Comparison of ENCODE assay signal across 28 cellular contexts in genomic region chr3:159249472-159250131, GRCh38.
"Had no signal": no experiment of that assay in that cellular context is flagged by ENCODE, and none has a peak within 500 bp of the region (broad histone marks: within the 10 kb centered on the region; RNA-seq: fewer than 3 reads in every experiment).

No MANE protein-coding gene starts in this region.

- H3K36me3 ChIP-seq: heart right ventricle, left lung, right atrium auricular region, stomach, thyroid gland, upper lobe of right lung had no signal

- H3K4me3 Mint-ChIP-seq: naive thymus-derived CD4-positive, alpha-beta T cell; natural killer cell treated with Interleukin-12 subunit alpha and Interleukin-12 subunit beta and Interleukin-15 and Interleukin-18, amount 100 ng/mL, for 72 hours; neural crest cell; stimulated activated naive B cell treated with anti-CD40 and anti-IgM and Interleukin-4, amounts not matched to agents 10 μg/mL and 1 μg/mL and 100 μg/mL, for 72 hours had no signal

- H3K27ac Mint-ChIP-seq: naive thymus-derived CD4-positive, alpha-beta T cell; natural killer cell treated with Interleukin-12 subunit alpha and Interleukin-12 subunit beta and Interleukin-15 and Interleukin-18, amount 100 ng/mL, for 72 hours; stimulated activated naive B cell treated with anti-CD40 and anti-IgM and Interleukin-4, amounts not matched to agents 10 μg/mL and 1 μg/mL and 100 μg/mL, for 72 hours had no signal

- H3K9me3 ChIP-seq: testis, thyroid gland, upper lobe of right lung had no signal

- ATAC-seq: heart right ventricle; left cardiac atrium; left lung; mucosa of descending colon; naive thymus-derived CD4-positive, alpha-beta T cell; natural killer cell treated with Interleukin-12 subunit alpha and Interleukin-12 subunit beta and Interleukin-15 and Interleukin-18, amount 100 ng/mL, for 72 hours; psoas muscle; sciatic nerve; stimulated activated naive B cell treated with anti-CD40 and anti-IgM and Interleukin-4, amounts not matched to agents 10 μg/mL and 1 μg/mL and 100 μg/mL, for 72 hours; stimulated activated naive CD8-positive, alpha-beta T cell treated with anti-CD3 and anti-CD28 coated beads, Interleukin-15, Interleukin-2, amounts not matched to agents 100 U/mL and 50 U/mL, for 24 hours; upper lobe of right lung had no signal

- H3K9ac ChIP-seq: parathyroid adenoma had no signal

- H3K4me1 ChIP-seq: heart right ventricle, left lung, parathyroid adenoma, psoas muscle, right atrium auricular region, stomach, testis, thyroid gland, upper lobe of right lung had no signal

- H2AFZ ChIP-seq: hepatocyte, parathyroid adenoma had no signal

- H3K4me3 ChIP-seq: heart right ventricle, hepatocyte, left lung, lung, mucosa of descending colon, psoas muscle, right atrium auricular region, skin epidermis, stomach, testis, thyroid gland, upper lobe of right lung had no signal

- DNase-seq: heart right ventricle; islet precursor cell; left cardiac atrium; left lung; midbrain; mucosa of descending colon; naive thymus-derived CD4-positive, alpha-beta T cell; nucleus accumbens; psoas muscle; stimulated activated CD4-positive, alpha-beta T cell treated with anti-CD3 and anti-CD28 coated beads, Interleukin-12 subunit alpha, Interleukin-12 subunit beta, amount 100 ng/mL, for 4 hours; stimulated activated CD4-positive, alpha-beta T cell treated with anti-CD3 and anti-CD28 coated beads, Interleukin-15, amount 100 ng/mL, for 24 hours; stimulated activated CD4-positive, alpha-beta T cell treated with anti-CD3 and anti-CD28 coated beads, Interleukin-2, amount 100 ng/mL, for 24 hours; stimulated activated CD4-positive, alpha-beta T cell treated with anti-CD3 and anti-CD28 coated beads, Interleukin-4, amount 100 ng/mL, for 1 hour; stimulated activated naive B cell treated with anti-CD40 and anti-IgM and Interleukin-4, amounts not matched to agents 10 μg/mL and 1 μg/mL and 100 μg/mL, for 72 hours; stimulated activated naive CD8-positive, alpha-beta T cell treated with anti-CD3 and anti-CD28 coated beads, Interleukin-15, Interleukin-2, amounts not matched to agents 100 U/mL and 50 U/mL, for 24 hours; stomach; testis; thyroid gland; trophoblast cell; upper lobe of right lung had no signal

- H3K79me2 ChIP-seq: hepatocyte, parathyroid adenoma had no signal

- H3K27ac ChIP-seq: heart right ventricle, hepatocyte, left lung, parathyroid adenoma, psoas muscle, right atrium auricular region, skin epidermis, stomach, testis, thyroid gland, upper lobe of right lung had no signal

- H3K4me1 Mint-ChIP-seq: naive thymus-derived CD4-positive, alpha-beta T cell; neural crest cell; stimulated activated naive B cell treated with anti-CD40 and anti-IgM and Interleukin-4, amounts not matched to agents 10 μg/mL and 1 μg/mL and 100 μg/mL, for 72 hours had no signal

- H3K4me2 ChIP-seq: hepatocyte had no signal

- H3K27me3 ChIP-seq: heart right ventricle, hepatocyte, left lung, right atrium auricular region, testis, thyroid gland, upper lobe of right lung had no signal
